19 cellular contexts compared by ENCODE assay signal in the genomic region with DNA sequence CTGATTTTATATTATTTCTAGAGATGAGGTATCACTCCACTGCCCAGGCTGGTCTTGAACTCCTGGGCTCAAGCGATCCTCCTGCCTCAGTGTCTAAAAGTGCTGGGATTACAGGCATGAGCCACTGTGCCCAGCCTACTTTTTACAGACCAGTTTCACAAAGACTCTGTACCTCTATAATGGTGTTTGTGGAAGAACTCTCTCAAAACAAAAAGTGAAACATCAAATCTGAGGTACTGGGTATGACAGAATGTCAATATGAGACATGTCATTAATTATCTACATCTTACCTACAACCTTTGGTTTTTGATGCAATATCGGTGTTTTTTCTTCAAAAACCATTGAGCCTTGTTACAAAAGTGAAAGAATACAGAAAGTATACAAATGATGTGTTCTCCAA. TPM values are rescaled to one million over a fixed set of nuclear protein-coding genes. Genes with fewer than 3 reads are reported as not detected.
DNase-seq lines count a peak whose midpoint lies in the region; ATAC-seq, FAIRE-seq and TF ChIP-seq lines count a peak whose summit lies in the region.
"Had no signal": no experiment of that assay in that cellular context is flagged by ENCODE, and none has a peak within 500 bp of the region (broad histone marks: within the 10 kb centered on the region; RNA-seq: fewer than 3 reads in every experiment).

No MANE protein-coding gene starts in this region.

- no peak overlapping the region for H3K27ac Mint-ChIP-seq in glutamatergic neuron (ENCODE audit: unreplicated experiment)

- TF ChIP-seq POLR2A in GM12878 (IDR thresholded peaks at IDR 0.05; ENCODE audit: low read depth, low read length) = no peak

- RAD21 ChIA-PET in GM12878 (lab: Charles Lee; ENCODE audit: unreplicated experiment) = no interaction called here

- WGBS in GM12878 (ENCODE audit: insufficient coverage, insufficient replicate concordance, low lambda C conversion rate, missing lambda C conversion rate) = 70% methylated on average over 2 of the region's 2 CpGs

- intact Hi-C loops in GM12878 (cut with micrococcal nuclease; ENCODE audit: unreplicated experiment) = no loop called here

- POLR2A ChIA-PET in GM12878 (lab: Charles Lee) = no interaction called here

- H2AFZ ChIP-seq in GM12878 (ENCODE audit: control insufficient read depth, low read depth, low read length) = peak overlapping the region; percentile 7; the same call in 1 of the 2 replicates

- no peaks in the 10 kb centered on the region for H3K9me3 Mint-ChIP-seq in glutamatergic neuron (ENCODE audit: unreplicated experiment)

- no peaks in the 10 kb centered on the region for H3K4me1 Mint-ChIP-seq in glutamatergic neuron (ENCODE audit: low read depth, unreplicated experiment)

- no TSS peak for BruUV-seq in GM12878 (replicated peaks; lab: Mats Ljungman, UMichigan)

- no peak for FAIRE-seq in GM12878 (lab: Jason Lieb, UNC)
- FAIRE-seq: HepG2 had no signal

- DNase-seq in GM12878 (ENCODE audit: low read depth, low spot score) (no peak), NCI-H2081 treated with DMSO at 0.1 percent for 48 hours (lab: John Stamatoyannopoulos, UW) (no peak), glutamatergic neuron (no peak)
- DNase-seq: ACHN, COR-L47, HCEC 1CT, NCI-H1048, NCI-H1436 treated with DMSO at 0.1 percent for 48 hours, NCI-H2081, NCI-H524, Peyer's patch, Right ventricle myocardium superior had no signal

- no peak overlapping the region for H3K27ac ChIP-seq in GM12878 (ENCODE audit: control insufficient read depth, insufficient read depth)
- H3K27ac ChIP-seq: KMS-11, Peyer's patch, SK-N-MC had no signal

- H4K20me1 ChIP-seq in GM12878 (ENCODE audit: control insufficient read depth, insufficient read depth) = no peaks in the 10 kb centered on the region

- H3K4me3 Mint-ChIP-seq in glutamatergic neuron (ENCODE audit: unreplicated experiment) = no peak overlapping the region

- in situ Hi-C loops in GM12878 (cut with MboI) = no loop called here

- no peak overlapping the region; the same call in 1 of the 2 replicates for H3K4me2 ChIP-seq in GM12878 (ENCODE audit: control insufficient read depth, insufficient read depth)
- H3K4me2 ChIP-seq: KMS-11 had no signal

- peaks cover 4% of the 10 kb centered on the region for H3K36me3 Mint-ChIP-seq in glutamatergic neuron (ENCODE audit: unreplicated experiment)

- no peaks in the 10 kb centered on the region for H3K79me2 ChIP-seq in GM12878 (ENCODE audit: control insufficient read depth, insufficient read depth, low read length)

- SMC1A ChIA-PET in GM12878 (lab: Charles Lee; ENCODE audit: uncharacterized antibody, unreplicated experiment) = no interaction called here

- no peaks in the 10 kb centered on the region for H3K9me3 ChIP-seq in GM12878 (replicated peaks; ENCODE audit: control insufficient read depth, insufficient read depth, low read length)
- H3K9me3 ChIP-seq: Peyer's patch had no signal

- H3K4me3 ChIP-seq in GM12878 = no peak overlapping the region
- H3K4me3 ChIP-seq: Peyer's patch, SK-N-MC had no signal

- no peaks in the 10 kb centered on the region for H3K36me3 ChIP-seq in GM12878 (ENCODE audit: control insufficient read depth in 2 of 2, insufficient read depth in 2 of 2, low read length in 1 of 2)
- H3K36me3 ChIP-seq: Peyer's patch had no signal

- H3K27me3 Mint-ChIP-seq in glutamatergic neuron (ENCODE audit: unreplicated experiment) = no peaks in the 10 kb centered on the region

- no peak for TF ChIP-seq EP300 in GM12878 (IDR thresholded peaks at IDR 0.05; ENCODE audit: borderline replicate concordance in 1 of 2, control insufficient read depth in 1 of 2, low read depth in 2 of 2, low read length in 2 of 2)

- CTCF ChIA-PET in GM12878 (lab: Yijun Ruan, JAX) = no interaction called here

- H3K9ac ChIP-seq in GM12878 (ENCODE audit: control insufficient read depth, insufficient read depth, low read length) = no peak overlapping the region
- H3K9ac ChIP-seq: KMS-11 had no signal

- no peak for TF ChIP-seq CTCF in GM12878 (IDR thresholded peaks at IDR 0.05 in 2 of 3, conservative IDR thresholded peaks at IDR 0.05 in 1 of 3; ENCODE audit: control insufficient read depth in 2 of 3, extremely low read depth in 1 of 3, insufficient read depth in 1 of 3, low read depth in 3 of 3, low read length in 3 of 3)
- no peak for TF ChIP-seq CTCF in glutamatergic neuron (IDR thresholded peaks at IDR 0.05; ENCODE audit: partially characterized antibody, unreplicated experiment)

- ATAC-seq in GM18867 (IDR thresholded peaks at IDR 0.05; ENCODE audit: unreplicated experiment) (peak; percentile 90), GM19372 (IDR thresholded peaks at IDR 0.05; ENCODE audit: low read depth, unreplicated experiment) (peak; percentile 53), HG02623 (IDR thresholded peaks at IDR 0.05; ENCODE audit: unreplicated experiment) (peak; percentile 47), GM12878 (peak; percentile 69), GM19463 (IDR thresholded peaks at IDR 0.05; ENCODE audit: unreplicated experiment) (no peak)
- ATAC-seq: HepG2 had no signal

- no peak for TF ChIP-seq RAD21 in GM12878 (IDR thresholded peaks at IDR 0.05; ENCODE audit: insufficient read depth, low read depth, low read length)

- no peaks in the 10 kb centered on the region for H3K27me3 ChIP-seq in GM12878 (replicated peaks in 1 of 2; ENCODE audit: control insufficient read depth in 2 of 2, insufficient read depth in 2 of 2, low read length in 1 of 2)
- H3K27me3 ChIP-seq: Peyer's patch had no signal

- no peaks in the 10 kb centered on the region for H3K4me1 ChIP-seq in GM12878 (ENCODE audit: control insufficient read depth, insufficient read depth, low read length)
- H3K4me1 ChIP-seq: Peyer's patch had no signal

TF ChIP-seq in GM12878, 131 proteins besides CTCF, POLR2A, EP300 and RAD21:
- TF ChIP-seq FOS (IDR thresholded peaks at IDR 0.05; ENCODE audit: borderline replicate concordance, extremely low read depth, insufficient read length) (no peak), YY1 (IDR thresholded peaks at IDR 0.05; ENCODE audit: low read depth, low read length) (no peak), SMC3 (IDR thresholded peaks at IDR 0.05; ENCODE audit: borderline replicate concordance, low read length) (no peak), RUNX3 (IDR thresholded peaks at IDR 0.05; ENCODE audit: low read length) (no peak)
- TF ChIP-seq, protein P1, sequence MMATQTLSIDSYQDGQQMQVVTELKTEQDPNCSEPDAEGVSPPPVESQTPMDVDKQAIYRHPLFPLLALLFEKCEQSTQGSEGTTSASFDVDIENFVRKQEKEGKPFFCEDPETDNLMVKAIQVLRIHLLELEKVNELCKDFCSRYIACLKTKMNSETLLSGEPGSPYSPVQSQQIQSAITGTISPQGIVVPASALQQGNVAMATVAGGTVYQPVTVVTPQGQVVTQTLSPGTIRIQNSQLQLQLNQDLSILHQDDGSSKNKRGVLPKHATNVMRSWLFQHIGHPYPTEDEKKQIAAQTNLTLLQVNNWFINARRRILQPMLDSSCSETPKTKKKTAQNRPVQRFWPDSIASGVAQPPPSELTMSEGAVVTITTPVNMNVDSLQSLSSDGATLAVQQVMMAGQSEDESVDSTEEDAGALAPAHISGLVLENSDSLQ (IDR thresholded peaks at IDR 0.05) = peak; percentile 25; the same call in 1 of the 2 replicates
- TF ChIP-seq, protein P2, sequence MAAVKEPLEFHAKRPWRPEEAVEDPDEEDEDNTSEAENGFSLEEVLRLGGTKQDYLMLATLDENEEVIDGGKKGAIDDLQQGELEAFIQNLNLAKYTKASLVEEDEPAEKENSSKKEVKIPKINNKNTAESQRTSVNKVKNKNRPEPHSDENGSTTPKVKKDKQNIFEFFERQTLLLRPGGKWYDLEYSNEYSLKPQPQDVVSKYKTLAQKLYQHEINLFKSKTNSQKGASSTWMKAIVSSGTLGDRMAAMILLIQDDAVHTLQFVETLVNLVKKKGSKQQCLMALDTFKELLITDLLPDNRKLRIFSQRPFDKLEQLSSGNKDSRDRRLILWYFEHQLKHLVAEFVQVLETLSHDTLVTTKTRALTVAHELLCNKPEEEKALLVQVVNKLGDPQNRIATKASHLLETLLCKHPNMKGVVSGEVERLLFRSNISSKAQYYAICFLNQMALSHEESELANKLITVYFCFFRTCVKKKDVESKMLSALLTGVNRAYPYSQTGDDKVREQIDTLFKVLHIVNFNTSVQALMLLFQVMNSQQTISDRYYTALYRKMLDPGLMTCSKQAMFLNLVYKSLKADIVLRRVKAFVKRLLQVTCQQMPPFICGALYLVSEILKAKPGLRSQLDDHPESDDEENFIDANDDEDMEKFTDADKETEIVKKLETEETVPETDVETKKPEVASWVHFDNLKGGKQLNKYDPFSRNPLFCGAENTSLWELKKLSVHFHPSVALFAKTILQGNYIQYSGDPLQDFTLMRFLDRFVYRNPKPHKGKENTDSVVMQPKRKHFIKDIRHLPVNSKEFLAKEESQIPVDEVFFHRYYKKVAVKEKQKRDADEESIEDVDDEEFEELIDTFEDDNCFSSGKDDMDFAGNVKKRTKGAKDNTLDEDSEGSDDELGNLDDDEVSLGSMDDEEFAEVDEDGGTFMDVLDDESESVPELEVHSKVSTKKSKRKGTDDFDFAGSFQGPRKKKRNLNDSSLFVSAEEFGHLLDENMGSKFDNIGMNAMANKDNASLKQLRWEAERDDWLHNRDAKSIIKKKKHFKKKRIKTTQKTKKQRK (IDR thresholded peaks at IDR 0.05; ENCODE audit: low read depth, low read length) = no peak

RNA-seq across cellular contexts. Expression of gene MCM9, which starts 49.4 kb away (rescaled TPM):
- 54.2 and 62.2 TPM in 2 replicates for total RNA-seq in GM12878 (2013; cell fraction: nucleolus; rRNA removed)
- 9.8 and 11.2 TPM in 2 replicates for total RNA-seq in GM12878 (2014; rRNA removed)
- 10.0 and 10.5 TPM in 2 replicates for total RNA-seq in GM12878 (2014; rRNA removed; fragmentation: Illumina TruSeq; extraction: Trizol)
- total RNA-seq in GM12878 (2021) = 11.4 and 11.7 TPM in 2 replicates
- 5.3 TPM for polyA plus RNA-seq in GM12878 (2011; ENCODE audit: low read depth)
- polyA plus RNA-seq in GM12878 (2011; rRNA removed) = 7.3 and 10.5 TPM in 2 replicates
- polyA plus RNA-seq in GM12878 (2011; cell fraction: cytosol; rRNA removed) = 3.0 and 4.6 TPM in 2 replicates
- polyA plus RNA-seq in GM12878 (2011; cell fraction: nucleus; rRNA removed) = 15.8 and 18.9 TPM in 2 replicates
- 6.2 and 8.4 TPM in 2 replicates for polyA plus RNA-seq in GM12878 (2012)
- polyA plus RNA-seq in GM12878 (2014; fragmentation: Illumina TruSeq; extraction: Trizol) = 9.2 and 9.7 TPM in 2 replicates
- polyA plus RNA-seq in GM12878 (2014; fragmentation: Nextera tagmentation; extraction: Ambion mirVana) = 1 to 10 TPM; 3.4 to 4.1 TPM
- 7.6 and 8.9 TPM in 2 replicates for polyA plus RNA-seq in GM12878 (2014; rRNA removed)
- polyA plus RNA-seq in GM12878 (2016; fragmentation: Nextera tagmentation; extraction: Ambion mirVana) = 10 to 100 TPM; 15.8 to 18.5 TPM
- polyA minus RNA-seq in GM12878 (2011; rRNA and poly(A)+ RNA removed) = 14.3 and 15.5 TPM in 2 replicates
- 1.9 and 4.4 TPM in 2 replicates for polyA minus RNA-seq in GM12878 (2011; cell fraction: cytosol; rRNA and poly(A)+ RNA removed)
- polyA minus RNA-seq in GM12878 (2011; cell fraction: nucleus; rRNA and poly(A)+ RNA removed) = 23.6 and 37.4 TPM in 2 replicates
- total RNA-seq in glutamatergic neuron (ENCODE audit: unreplicated experiment) = 18.0 TPM
